ENCODE assay signal across 16 cellular contexts in genomic region chr9:110765926-110766325, GRCh38.
"Had no signal": no experiment of that assay in that cellular context is flagged by ENCODE, and none has a peak within 500 bp of the region (broad histone marks: within the 10 kb centered on the region; RNA-seq: fewer than 3 reads in every experiment).

No MANE protein-coding gene starts in this region.

- H3K4me1 Mint-ChIP-seq: central memory CD8-positive, alpha-beta T cell; naive thymus-derived CD8-positive, alpha-beta T cell had no signal

- H3K27me3 Mint-ChIP-seq: central memory CD8-positive, alpha-beta T cell; effector memory CD8-positive, alpha-beta T cell had no signal

- ATAC-seq: effector memory CD8-positive, alpha-beta T cell; gastroesophageal sphincter; mucosa of descending colon; naive thymus-derived CD8-positive, alpha-beta T cell; right cardiac atrium had no signal

- H3K4me3 ChIP-seq: esophagus squamous epithelium, gastroesophageal sphincter, mucosa of descending colon, ovary, testis, tibial nerve had no signal

- H3K27ac Mint-ChIP-seq: effector memory CD8-positive, alpha-beta T cell; naive thymus-derived CD8-positive, alpha-beta T cell had no signal

- H3K4me1 ChIP-seq: esophagus squamous epithelium had no signal

- H3K9me3 ChIP-seq: esophagus squamous epithelium, gastroesophageal sphincter, mucosa of descending colon, ovary, testis, tibial nerve had no signal

- H3K27me3 ChIP-seq: esophagus squamous epithelium, gastroesophageal sphincter, ovary, testis, tibial nerve had no signal

- H3K36me3 ChIP-seq: esophagus squamous epithelium, gastroesophageal sphincter, ovary, tibial nerve had no signal

- H3K36me3 Mint-ChIP-seq: naive thymus-derived CD8-positive, alpha-beta T cell had no signal

- H3K27ac ChIP-seq: esophagus squamous epithelium, gastroesophageal sphincter, ovary, testis had no signal

- H3K4me3 Mint-ChIP-seq: central memory CD8-positive, alpha-beta T cell; effector memory CD8-positive, alpha-beta T cell; naive thymus-derived CD8-positive, alpha-beta T cell had no signal

- DNase-seq: effector memory CD8-positive, alpha-beta T cell; esophagus squamous epithelium; foreskin fibroblast; glutamatergic neuron; kidney; mucosa of descending colon; naive thymus-derived CD8-positive, alpha-beta T cell; ovary; right cardiac atrium; small intestine; stimulated activated CD4-positive, alpha-beta T cell treated with anti-CD3 and anti-CD28 coated beads, Interleukin-12 subunit alpha, Interleukin-12 subunit beta, amount 100 ng/mL, for 4 hours; stimulated activated naive CD4-positive, alpha-beta T cell treated with Interleukin-2 at 50 U/mL for 16 hours; testis had no signal
